22 cellular contexts compared by ENCODE assay signal in the genomic region with DNA sequence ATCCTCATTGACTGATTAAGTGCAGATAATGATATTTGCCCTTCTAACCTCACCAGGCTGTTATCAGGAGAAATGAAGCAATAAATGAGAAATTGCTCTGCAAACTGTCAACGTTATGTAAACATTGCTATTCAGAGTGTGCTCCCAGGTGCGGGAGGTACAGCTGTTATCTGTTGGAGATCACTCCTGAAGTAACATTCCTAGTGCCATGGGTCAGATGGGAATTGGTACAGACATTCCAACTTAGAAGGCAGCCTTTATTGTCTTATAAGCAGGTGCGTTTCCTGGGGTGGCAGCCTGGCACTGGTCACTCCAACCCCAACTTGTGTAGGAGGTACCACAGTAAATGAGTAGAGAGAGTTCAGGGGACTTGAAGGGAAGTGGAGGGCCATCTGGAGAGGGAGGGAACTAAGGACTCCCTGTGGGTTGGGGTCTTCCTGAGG. TPM values are rescaled to one million over a fixed set of nuclear protein-coding genes. Genes with fewer than 3 reads are reported as not detected.
DNase-seq lines count a peak whose midpoint lies in the region; ATAC-seq and TF ChIP-seq lines count a peak whose summit lies in the region.
"Had no signal": no experiment of that assay in that cellular context is flagged by ENCODE, and none has a peak within 500 bp of the region (broad histone marks: within the 10 kb centered on the region; RNA-seq: fewer than 3 reads in every experiment).

No MANE protein-coding gene starts in this region.

- no peaks in the 10 kb centered on the region for H3K9me3 Mint-ChIP-seq in activated CD4-positive, alpha-beta T cell treated with anti-CD3 and anti-CD28 coated beads, Interleukin-2, amount 10 ng/mL, durations not matched to agents 24 days and 14 days
- no peaks in the 10 kb centered on the region for H3K9me3 Mint-ChIP-seq in activated CD4-positive, alpha-beta T cell treated with anti-CD3 and anti-CD28 coated beads, Interleukin-2, amount 10 ng/mL, durations not matched to agents 7 days and 5 days
- H3K9me3 Mint-ChIP-seq in stimulated activated effector memory CD8-positive, alpha-beta T cell treated with anti-CD3 and anti-CD28 coated beads, Interleukin-12 subunit alpha, Interleukin-12 subunit beta, amount 100 ng/mL, for 72 hours: no peaks in the 10 kb centered on the region
- H3K9me3 Mint-ChIP-seq: CD14-positive monocyte had no signal

- H3K4me3 Mint-ChIP-seq in activated CD4-positive, alpha-beta T cell treated with anti-CD3 and anti-CD28 coated beads, Interleukin-2, amount 10 ng/mL, durations not matched to agents 24 days and 14 days: no peak overlapping the region
- H3K4me3 Mint-ChIP-seq in activated CD4-positive, alpha-beta T cell treated with anti-CD3 and anti-CD28 coated beads, Interleukin-2, amount 10 ng/mL, durations not matched to agents 7 days and 5 days: no peak overlapping the region
- no peak overlapping the region for H3K4me3 Mint-ChIP-seq in stimulated activated effector memory CD8-positive, alpha-beta T cell treated with anti-CD3 and anti-CD28 coated beads, Interleukin-12 subunit alpha, Interleukin-12 subunit beta, amount 100 ng/mL, for 72 hours
- H3K4me3 Mint-ChIP-seq: CD14-positive monocyte had no signal

- H3K36me3 Mint-ChIP-seq in activated CD4-positive, alpha-beta T cell treated with anti-CD3 and anti-CD28 coated beads, Interleukin-2, amount 10 ng/mL, durations not matched to agents 24 days and 14 days (ENCODE audit: low read depth): peaks cover 6% of the 10 kb centered on the region
- peaks cover 11% of the 10 kb centered on the region for H3K36me3 Mint-ChIP-seq in activated CD4-positive, alpha-beta T cell treated with anti-CD3 and anti-CD28 coated beads, Interleukin-2, amount 10 ng/mL, durations not matched to agents 7 days and 5 days (ENCODE audit: low read depth)
- peaks cover 23% of the 10 kb centered on the region for H3K36me3 Mint-ChIP-seq in stimulated activated effector memory CD8-positive, alpha-beta T cell treated with anti-CD3 and anti-CD28 coated beads, Interleukin-12 subunit alpha, Interleukin-12 subunit beta, amount 100 ng/mL, for 72 hours
- H3K36me3 Mint-ChIP-seq: activated naive CD8-positive, alpha-beta T cell; CD14-positive monocyte had no signal

- intact Hi-C loops in activated CD4-positive, alpha-beta T cell treated with anti-CD3 and anti-CD28 coated beads, Interleukin-2, amount 10 ng/mL, durations not matched to agents 24 days and 14 days (cut with micrococcal nuclease): no loop called here

- CTCF ChIA-PET in activated CD4-positive, alpha-beta T cell treated with anti-CD3 and anti-CD28 coated beads, Interleukin-2, amount 10 ng/mL, durations not matched to agents 7 days and 5 days (lab: Charles Lee): interaction anchor here (0.9 kb wide), 1 partner anchor 73 kb away, joined by 3 read pairs; no protein-coding TSS in a partner anchor

- peaks cover 21% of the 10 kb centered on the region for H3K4me1 Mint-ChIP-seq in activated CD4-positive, alpha-beta T cell treated with anti-CD3 and anti-CD28 coated beads, Interleukin-2, amount 10 ng/mL, durations not matched to agents 24 days and 14 days
- H3K4me1 Mint-ChIP-seq in activated CD4-positive, alpha-beta T cell treated with anti-CD3 and anti-CD28 coated beads, Interleukin-2, amount 10 ng/mL, durations not matched to agents 7 days and 5 days: peaks cover 22% of the 10 kb centered on the region
- peaks cover 32% of the 10 kb centered on the region for H3K4me1 Mint-ChIP-seq in stimulated activated effector memory CD8-positive, alpha-beta T cell treated with anti-CD3 and anti-CD28 coated beads, Interleukin-12 subunit alpha, Interleukin-12 subunit beta, amount 100 ng/mL, for 72 hours

- POLR2A ChIA-PET in activated CD4-positive, alpha-beta T cell treated with anti-CD3 and anti-CD28 coated beads, Interleukin-2, amount 10 ng/mL, durations not matched to agents 7 days and 5 days (lab: Charles Lee): no interaction called here

- no peak for TF ChIP-seq POLR2A in erythroblast (IDR thresholded peaks at IDR 0.05; ENCODE audit: low read length)

- H3K27ac Mint-ChIP-seq in activated CD4-positive, alpha-beta T cell treated with anti-CD3 and anti-CD28 coated beads, Interleukin-2, amount 10 ng/mL, durations not matched to agents 24 days and 14 days: peak overlapping the region; percentile 64
- no peak overlapping the region for H3K27ac Mint-ChIP-seq in activated CD4-positive, alpha-beta T cell treated with anti-CD3 and anti-CD28 coated beads, Interleukin-2, amount 10 ng/mL, durations not matched to agents 7 days and 5 days
- H3K27ac Mint-ChIP-seq in stimulated activated effector memory CD8-positive, alpha-beta T cell treated with anti-CD3 and anti-CD28 coated beads, Interleukin-12 subunit alpha, Interleukin-12 subunit beta, amount 100 ng/mL, for 72 hours: peak overlapping the region; percentile 76
- H3K27ac Mint-ChIP-seq: activated naive CD8-positive, alpha-beta T cell had no signal

- H3K27me3 Mint-ChIP-seq in activated CD4-positive, alpha-beta T cell treated with anti-CD3 and anti-CD28 coated beads, Interleukin-2, amount 10 ng/mL, durations not matched to agents 24 days and 14 days: no peaks in the 10 kb centered on the region
- H3K27me3 Mint-ChIP-seq in activated CD4-positive, alpha-beta T cell treated with anti-CD3 and anti-CD28 coated beads, Interleukin-2, amount 10 ng/mL, durations not matched to agents 7 days and 5 days: no peaks in the 10 kb centered on the region
- H3K27me3 Mint-ChIP-seq: activated naive CD8-positive, alpha-beta T cell had no signal

- no peak for ATAC-seq in stimulated activated effector memory CD8-positive, alpha-beta T cell treated with anti-CD3 and anti-CD28 coated beads, Interleukin-12 subunit alpha, Interleukin-12 subunit beta, amount 100 ng/mL, for 72 hours
- ATAC-seq in esophagus mucosa: no peak
- ATAC-seq: body of pancreas, gastroesophageal sphincter, lower lobe of right lung, right cardiac atrium had no signal

- no peak for DNase-seq in activated CD4-positive, alpha-beta T cell treated with anti-CD3 and anti-CD28 coated beads, Interleukin-2, amount 10 ng/mL, durations not matched to agents 24 days and 14 days
- DNase-seq in activated CD4-positive, alpha-beta T cell treated with anti-CD3 and anti-CD28 coated beads, Interleukin-2, amount 10 ng/mL, durations not matched to agents 7 days and 5 days: no peak
- DNase-seq in NCI-H146 treated with DMSO at 0.1 percent for 48 hours (lab: John Stamatoyannopoulos, UW; ENCODE audit: unreplicated experiment): peak; percentile 87
- peak; percentile 72 to 84 for DNase-seq in erythroblast (lab: John Stamatoyannopoulos, UW)
- no peak for DNase-seq in stimulated activated effector memory CD8-positive, alpha-beta T cell treated with anti-CD3 and anti-CD28 coated beads, Interleukin-12 subunit alpha, Interleukin-12 subunit beta, amount 100 ng/mL, for 72 hours (ENCODE audit: low spot score in 2 of 2)
- no peak for DNase-seq in RPMI8226
- DNase-seq in GOT3 (lab: John Stamatoyannopoulos, UW): no peak
- DNase-seq: body of pancreas; effector CD8-positive, alpha-beta T cell; esophagus squamous epithelium; kidney; lower lobe of right lung; NCI-H69; ovary; right cardiac atrium; Right ventricle myocardium superior; SW 1271; uterus had no signal

RNA-seq across cellular contexts. Expression of a gene that starts 36.8 kb away (rescaled TPM):
- total RNA-seq in activated CD4-positive, alpha-beta T cell treated with anti-CD3 and anti-CD28 coated beads, Interleukin-2, amount 10 ng/mL, durations not matched to agents 24 days and 14 days: 183 and 185 TPM in 2 replicates
- total RNA-seq in activated CD4-positive, alpha-beta T cell treated with anti-CD3 and anti-CD28 coated beads, Interleukin-2, amount 10 ng/mL, durations not matched to agents 7 days and 5 days: 100 to 1,000 TPM; 126 to 127 TPM
- total RNA-seq in esophagus mucosa: 133 TPM

Comparison
In these comparisons a context has a peak if more than half of its experiments do, and no peak if none do; other contexts are left out.
1. DNase-seq: peak in NCI-H146 treated with DMSO at 0.1 percent for 48 hours (single experiment) and erythroblast (2 of 2); none in activated CD4-positive, alpha-beta T cell treated with anti-CD3 and anti-CD28 coated beads, Interleukin-2, amount 10 ng/mL, durations not matched to agents 24 days and 14 days (single experiment), activated CD4-positive, alpha-beta T cell treated with anti-CD3 and anti-CD28 coated beads, Interleukin-2, amount 10 ng/mL, durations not matched to agents 7 days and 5 days (single experiment), stimulated activated effector memory CD8-positive, alpha-beta T cell treated with anti-CD3 and anti-CD28 coated beads, Interleukin-12 subunit alpha, Interleukin-12 subunit beta, amount 100 ng/mL, for 72 hours (0 of 2), RPMI8226 (single experiment) and GOT3 (single experiment).